Comparison of ENCODE assay signal across 16 cellular contexts in genomic region chr7:139467729-139468128, GRCh38. TPM values are rescaled to one million over a fixed set of nuclear protein-coding genes. Genes with fewer than 3 reads are reported as not detected.
"Had no signal": no experiment of that assay in that cellular context is flagged by ENCODE, and none has a peak within 500 bp of the region (broad histone marks: within the 10 kb centered on the region; RNA-seq: fewer than 3 reads in every experiment).

No MANE protein-coding gene starts in this region.

RNA-seq across cellular contexts. Expression of gene KLRG2, which starts 15.7 kb away (rescaled TPM):
- total RNA-seq: cerebellum, glomerular endothelial cell, heart left ventricle, left lobe of liver, left ventricle myocardium inferior, lung microvascular endothelial cell, mucosa of descending colon, myocyte had no signal
- polyA plus RNA-seq: heart left ventricle, hepatocyte, immature natural killer cell, liver had no signal

RNA-seq across cellular contexts. Expression of gene CLEC2L, which starts 55.8 kb away (rescaled TPM):
- total RNA-seq: dermis blood vessel endothelial cell, esophagus mucosa, esophagus squamous epithelium, glomerular endothelial cell, hepatocyte, left colon, left lobe of liver, lung microvascular endothelial cell, mucosa of descending colon, myocyte had no signal
- polyA plus RNA-seq: heart left ventricle, hepatocyte, keratinocyte, liver had no signal
